Comparison of ENCODE assay signal across 32 cellular contexts in genomic region chr13:52929826-52930225, GRCh38.
"Had no signal": no experiment of that assay in that cellular context is flagged by ENCODE, and none has a peak within 500 bp of the region (broad histone marks: within the 10 kb centered on the region; RNA-seq: fewer than 3 reads in every experiment).

No MANE protein-coding gene starts in this region.

- DNase-seq: activated CD4-positive, alpha-beta memory T cell treated with anti-CD3 and anti-CD28 coated beads, Interleukin-2, amount 10 ng/mL, durations not matched to agents 7 days and 5 days; activated CD4-positive, alpha-beta T cell treated with anti-CD3 and anti-CD28 coated beads for 1 hour; activated CD4-positive, alpha-beta T cell treated with anti-CD3 and anti-CD28 coated beads for 36 hours; activated CD4-positive, alpha-beta T cell treated with anti-CD3 and anti-CD28 coated beads for 48 hours; activated CD4-positive, alpha-beta T cell treated with anti-CD3 and anti-CD28 coated beads, Interleukin-2, amount 10 ng/mL, durations not matched to agents 7 days and 5 days; activated CD4-positive, alpha-beta T cell treated with anti-CD3 and anti-CD28 coated beads, Interleukin-2, amount 50 U/mL, for 48 hours; activated CD4-positive, CD25-positive, alpha-beta regulatory T cell; activated CD8-positive, alpha-beta memory T cell treated with anti-CD3 and anti-CD28 coated beads for 24 hours; activated CD8-positive, alpha-beta memory T cell treated with anti-CD3 and anti-CD28 coated beads, Interleukin-2, amount 10 ng/mL, durations not matched to agents 7 days and 5 days; activated CD8-positive, alpha-beta memory T cell treated with anti-CD3 and anti-CD28 coated beads, Interleukin-2, amount 50 U/mL, for 48 hours; activated CD8-positive, alpha-beta T cell treated with anti-CD3 and anti-CD28 coated beads, Interleukin-2, amount 10 ng/mL, durations not matched to agents 7 days and 5 days; activated effector memory CD4-positive, alpha-beta T cell treated with Interleukin-2 at 50 U/mL for 16 hours; activated gamma-delta T cell; activated naive CD4-positive, alpha-beta T cell treated with anti-CD3 and anti-CD28 coated beads, Interleukin-2, amount 10 ng/mL, durations not matched to agents 7 days and 5 days; activated naive CD4-positive, alpha-beta T cell treated with Interleukin-2 at 50 U/mL for 16 hours; activated naive CD8-positive, alpha-beta T cell treated with anti-CD3 and anti-CD28 coated beads, Interleukin-2, amount 10 ng/mL, durations not matched to agents 7 days and 5 days; activated naive CD8-positive, alpha-beta T cell treated with anti-CD3 and anti-CD28 coated beads, Interleukin-2, amount 50 U/mL, for 24 hours; activated T-cell treated with anti-CD3 and anti-CD28 coated beads, Interleukin-2, amount 50 U/mL, for 24 hours; activated T-cell treated with anti-CD3 and anti-CD28 coated beads, Interleukin-2, amount 50 U/mL, for 48 hours; amygdala; anterior cingulate cortex; central memory CD4-positive, alpha-beta T cell; T-helper 1 cell; T-helper 2 cell; T-helper 9 cell; WERI-Rb-1 had no signal

- H3K4me3 ChIP-seq: ascending aorta, cardiac muscle cell had no signal

- H3K36me3 ChIP-seq: ascending aorta, cardiac muscle cell, WERI-Rb-1 had no signal

- H3K27ac ChIP-seq: ascending aorta, cardiac muscle cell, WERI-Rb-1 had no signal

- H3K4me1 ChIP-seq: ascending aorta had no signal

- FAIRE-seq: bronchial epithelial cell, TTC549 had no signal

- H3K9me3 ChIP-seq: ascending aorta had no signal

- H3K27me3 ChIP-seq: ascending aorta, cardiac muscle cell had no signal

- ATAC-seq: activated CD4-positive, alpha-beta T cell treated with anti-CD3 and anti-CD28 coated beads for 36 hours; activated CD4-positive, CD25-positive, alpha-beta regulatory T cell treated with anti-CD3 and anti-CD28 coated beads, Interleukin-2, amount 50 U/mL, for 24 hours; activated CD8-positive, alpha-beta memory T cell treated with anti-CD3 and anti-CD28 coated beads, Interleukin-2, amount 10 ng/mL, durations not matched to agents 7 days and 5 days; activated CD8-positive, alpha-beta T cell treated with anti-CD3 and anti-CD28 coated beads, Interleukin-2, amount 10 ng/mL, durations not matched to agents 7 days and 5 days; activated naive CD8-positive, alpha-beta T cell treated with anti-CD3 and anti-CD28 coated beads, Interleukin-2, amount 50 U/mL, for 24 hours; WTC11 had no signal
